In genomic region chr9:105244274-105244995, GRCh38 we compare ENCODE assay signal across 1 cellular context.
TF ChIP-seq lines count a peak whose summit lies in the region.

Gene SLC44A1, plus strand, starts transcription at chr9:105244651. Its CDS starts 218 bp downstream, at chr9:105244869.

TF ChIP-seq in HepG2, 621 proteins besides CTCF, POLR2A, EP300 and RAD21 (continued from another document and continues in another):
- TF ChIP-seq ZNF18 (CRISPR knock-in tag; IDR thresholded peaks at IDR 0.05; ENCODE audit: insufficient replicate concordance), result no peak
- no peak for TF ChIP-seq CENPX (CRISPR knock-in tag; IDR thresholded peaks at IDR 0.05)
- no peak for TF ChIP-seq TAF15 (IDR thresholded peaks at IDR 0.05; ENCODE audit: low read depth, low read length, poor library complexity, severe bottlenecking)
- peak; percentile 94 for TF ChIP-seq MED1 (CRISPR knock-in tag; IDR thresholded peaks at IDR 0.05)
- peak; percentile 96; the same call in 1 of the 2 replicates for TF ChIP-seq TSC22D2 (CRISPR knock-in tag; IDR thresholded peaks at IDR 0.05; ENCODE audit: borderline replicate concordance)
- TF ChIP-seq ZNF230 (CRISPR knock-in tag; IDR thresholded peaks at IDR 0.05), result peak; percentile 89
- 0 out of 2 replicates have a peak, but pooled peaks have one; percentile 70 for TF ChIP-seq ELK4 (CRISPR knock-in tag; IDR thresholded peaks at IDR 0.05; ENCODE audit: borderline replicate concordance)
- TF ChIP-seq SMAD1 (CRISPR knock-in tag; IDR thresholded peaks at IDR 0.05; ENCODE audit: borderline replicate concordance, low read depth), result peak; percentile 99
- peak; percentile 88 for TF ChIP-seq ELF3 (CRISPR knock-in tag; IDR thresholded peaks at IDR 0.05)
- no peak for TF ChIP-seq PAF1 (CRISPR knock-in tag; IDR thresholded peaks at IDR 0.05)
- peak; percentile 96 for TF ChIP-seq ZNF501 (CRISPR knock-in tag; IDR thresholded peaks at IDR 0.05)
- TF ChIP-seq ZNF761 (CRISPR knock-in tag; conservative IDR thresholded peaks at IDR 0.05), result 0 out of 2 replicates have a peak, but pooled peaks have one; percentile 56
- TF ChIP-seq FOXK2 (IDR thresholded peaks at IDR 0.05), result peak; percentile 58; the same call in 1 of the 2 replicates
- peak; percentile 99 for TF ChIP-seq MTA1 (CRISPR knock-in tag; IDR thresholded peaks at IDR 0.05; ENCODE audit: borderline replicate concordance)
- peak; percentile 97 for TF ChIP-seq ZFX (CRISPR knock-in tag; IDR thresholded peaks at IDR 0.05; ENCODE audit: low read depth)
- TF ChIP-seq EED (CRISPR knock-in tag; IDR thresholded peaks at IDR 0.05), result peak; percentile 94
- TF ChIP-seq IRF9 (CRISPR knock-in tag; IDR thresholded peaks at IDR 0.05; ENCODE audit: borderline replicate concordance), result peak; percentile 97
- TF ChIP-seq BCL6 (CRISPR knock-in tag; IDR thresholded peaks at IDR 0.05), result peak; percentile 79
- TF ChIP-seq NCOA2 (CRISPR knock-in tag; IDR thresholded peaks at IDR 0.05), result peak; percentile 68
- peak; percentile 92 for TF ChIP-seq ZNF768 (CRISPR knock-in tag; IDR thresholded peaks at IDR 0.05)
- TF ChIP-seq ZSCAN31 (CRISPR knock-in tag; IDR thresholded peaks at IDR 0.05; ENCODE audit: low read depth), result peak; percentile 96
- TF ChIP-seq ZNF772 (CRISPR knock-in tag; IDR thresholded peaks at IDR 0.05), result peak; percentile 99
- TF ChIP-seq IRX3 (CRISPR knock-in tag; IDR thresholded peaks at IDR 0.05; ENCODE audit: borderline replicate concordance, low read depth), result 0 out of 2 replicates have a peak, but pooled peaks have one; percentile 72
- TF ChIP-seq ZBTB40 (IDR thresholded peaks at IDR 0.05), result peak; percentile 46; the same call in 1 of the 2 replicates
- TF ChIP-seq ZBTB40 (CRISPR knock-in tag; IDR thresholded peaks at IDR 0.05), result peak; percentile 96
- peak; percentile 84; the same call in 1 of the 2 replicates for TF ChIP-seq ZBTB20 (CRISPR knock-in tag; IDR thresholded peaks at IDR 0.05; ENCODE audit: borderline replicate concordance, low read depth)
- peak; percentile 99 for TF ChIP-seq POGZ (CRISPR knock-in tag; IDR thresholded peaks at IDR 0.05)
- peak; percentile 91 for TF ChIP-seq RXRA (CRISPR knock-in tag; IDR thresholded peaks at IDR 0.05)
- TF ChIP-seq PTBP1 (IDR thresholded peaks at IDR 0.05; ENCODE audit: low read depth, low read length, poor library complexity, severe bottlenecking), result peak; percentile 98
- TF ChIP-seq ZBTB34 (CRISPR knock-in tag; IDR thresholded peaks at IDR 0.05), result peak; percentile 59; the same call in 1 of the 2 replicates
- peak; percentile 88 for TF ChIP-seq MEF2D (CRISPR knock-in tag; IDR thresholded peaks at IDR 0.05)
- TF ChIP-seq HNF1B (CRISPR knock-in tag; IDR thresholded peaks at IDR 0.05), result peak; percentile 89
- TF ChIP-seq ADNP (CRISPR knock-in tag; IDR thresholded peaks at IDR 0.05), result peak; percentile 58; the same call in 1 of the 2 replicates
- TF ChIP-seq RBM39 (IDR thresholded peaks at IDR 0.05; ENCODE audit: low read depth, low read length, poor library complexity, severe bottlenecking), result peak; percentile 90
- TF ChIP-seq RNF2 (conservative IDR thresholded peaks at IDR 0.05; ENCODE audit: low read depth), result peak; percentile 92
- TF ChIP-seq ZNF569 (CRISPR knock-in tag; IDR thresholded peaks at IDR 0.05; ENCODE audit: borderline replicate concordance), result no peak
- peak; percentile 89 for TF ChIP-seq TGIF2 (CRISPR knock-in tag; IDR thresholded peaks at IDR 0.05)
- no peak for TF ChIP-seq SMC3 (IDR thresholded peaks at IDR 0.05; ENCODE audit: low read length)
- peak; percentile 82; the same call in 1 of the 2 replicates for TF ChIP-seq ZFP41 (CRISPR knock-in tag; IDR thresholded peaks at IDR 0.05; ENCODE audit: borderline replicate concordance)
- peak; percentile 97 for TF ChIP-seq BORCS8-MEF2B (CRISPR knock-in tag; IDR thresholded peaks at IDR 0.05)
- peak; percentile 86 for TF ChIP-seq ZNF460 (CRISPR knock-in tag; IDR thresholded peaks at IDR 0.05; ENCODE audit: borderline replicate concordance)
- peak; percentile 96 for TF ChIP-seq HOXA5 (CRISPR knock-in tag; IDR thresholded peaks at IDR 0.05)
- TF ChIP-seq GTF2F1 (IDR thresholded peaks at IDR 0.05; ENCODE audit: low read length), result 0 out of 2 replicates have a peak, but pooled peaks have one; percentile 59
- peak; percentile 96 for TF ChIP-seq ZNF451 (CRISPR knock-in tag; IDR thresholded peaks at IDR 0.05)
- TF ChIP-seq ZNF770 (CRISPR knock-in tag; IDR thresholded peaks at IDR 0.05), result peak; percentile 67; the same call in 1 of the 2 replicates
- TF ChIP-seq RFXANK (CRISPR knock-in tag; IDR thresholded peaks at IDR 0.05), result peak; percentile 79; the same call in 1 of the 2 replicates
- peak; percentile 59; the same call in 1 of the 2 replicates for TF ChIP-seq ZNF143 (CRISPR knock-in tag; IDR thresholded peaks at IDR 0.05)
- TF ChIP-seq MXD4 (CRISPR knock-in tag; IDR thresholded peaks at IDR 0.05), result peak; percentile 73; the same call in 1 of the 2 replicates
- TF ChIP-seq REPIN1 (CRISPR knock-in tag; IDR thresholded peaks at IDR 0.05; ENCODE audit: borderline replicate concordance, low read depth), result peak; percentile 99
- peak; percentile 82 for TF ChIP-seq PITX1 (CRISPR knock-in tag; IDR thresholded peaks at IDR 0.05)
- 0 out of 2 replicates have a peak, but pooled peaks have one; percentile 23 for TF ChIP-seq ATF1 (CRISPR knock-in tag; IDR thresholded peaks at IDR 0.05)
- TF ChIP-seq DNMT1 (CRISPR knock-in tag; IDR thresholded peaks at IDR 0.05), result peak; percentile 98
